Comparison of ENCODE assay signal across 1 cellular context in the genomic region with DNA sequence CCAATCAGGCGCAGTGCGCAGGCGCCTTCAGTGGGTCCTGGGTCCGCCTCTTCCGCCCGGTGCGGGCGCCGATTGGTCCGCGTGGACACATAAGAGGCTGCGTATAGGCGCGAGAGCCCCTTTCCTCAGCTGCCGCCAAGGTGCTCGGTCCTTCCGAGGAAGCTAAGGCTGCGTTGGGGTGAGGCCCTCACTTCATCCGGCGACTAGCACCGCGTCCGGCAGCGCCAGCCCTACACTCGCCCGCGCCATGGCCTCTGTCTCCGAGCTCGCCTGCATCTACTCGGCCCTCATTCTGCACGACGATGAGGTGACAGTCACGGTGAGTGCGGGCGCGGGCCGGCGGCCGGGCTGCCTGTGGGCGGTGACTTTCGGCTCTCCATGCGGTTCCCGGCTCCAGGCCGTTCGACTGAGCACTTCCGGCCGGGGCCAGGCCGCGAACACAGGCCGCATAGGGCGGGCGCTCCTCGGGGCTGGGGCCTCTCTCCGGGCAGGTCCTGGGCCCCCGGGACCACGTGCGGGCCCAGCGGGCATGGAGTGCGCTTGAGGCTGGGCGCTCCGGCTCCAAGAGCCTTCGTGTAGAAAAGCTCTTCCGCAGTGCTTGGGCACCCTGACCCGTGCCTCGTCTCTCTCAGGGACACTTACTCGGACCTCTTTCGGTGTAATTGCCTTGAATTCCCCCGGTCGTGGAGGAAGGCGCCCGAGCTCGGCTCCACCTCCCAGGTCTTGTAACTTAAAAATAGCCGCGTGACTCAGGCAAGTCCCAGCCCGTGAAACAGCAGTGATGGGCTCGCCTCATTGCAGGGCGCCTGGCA.
TF ChIP-seq lines count a peak whose summit lies in the region.

TSS of gene RPLP1 (plus strand) at position 117 of the 812 bp plus-strand sequence. CDS start at position 248, 131 bp downstream.

TF ChIP-seq in HepG2, 621 proteins besides CTCF, POLR2A, EP300 and RAD21 (continued from another document and continues in another):
- TF ChIP-seq, protein P1, sequence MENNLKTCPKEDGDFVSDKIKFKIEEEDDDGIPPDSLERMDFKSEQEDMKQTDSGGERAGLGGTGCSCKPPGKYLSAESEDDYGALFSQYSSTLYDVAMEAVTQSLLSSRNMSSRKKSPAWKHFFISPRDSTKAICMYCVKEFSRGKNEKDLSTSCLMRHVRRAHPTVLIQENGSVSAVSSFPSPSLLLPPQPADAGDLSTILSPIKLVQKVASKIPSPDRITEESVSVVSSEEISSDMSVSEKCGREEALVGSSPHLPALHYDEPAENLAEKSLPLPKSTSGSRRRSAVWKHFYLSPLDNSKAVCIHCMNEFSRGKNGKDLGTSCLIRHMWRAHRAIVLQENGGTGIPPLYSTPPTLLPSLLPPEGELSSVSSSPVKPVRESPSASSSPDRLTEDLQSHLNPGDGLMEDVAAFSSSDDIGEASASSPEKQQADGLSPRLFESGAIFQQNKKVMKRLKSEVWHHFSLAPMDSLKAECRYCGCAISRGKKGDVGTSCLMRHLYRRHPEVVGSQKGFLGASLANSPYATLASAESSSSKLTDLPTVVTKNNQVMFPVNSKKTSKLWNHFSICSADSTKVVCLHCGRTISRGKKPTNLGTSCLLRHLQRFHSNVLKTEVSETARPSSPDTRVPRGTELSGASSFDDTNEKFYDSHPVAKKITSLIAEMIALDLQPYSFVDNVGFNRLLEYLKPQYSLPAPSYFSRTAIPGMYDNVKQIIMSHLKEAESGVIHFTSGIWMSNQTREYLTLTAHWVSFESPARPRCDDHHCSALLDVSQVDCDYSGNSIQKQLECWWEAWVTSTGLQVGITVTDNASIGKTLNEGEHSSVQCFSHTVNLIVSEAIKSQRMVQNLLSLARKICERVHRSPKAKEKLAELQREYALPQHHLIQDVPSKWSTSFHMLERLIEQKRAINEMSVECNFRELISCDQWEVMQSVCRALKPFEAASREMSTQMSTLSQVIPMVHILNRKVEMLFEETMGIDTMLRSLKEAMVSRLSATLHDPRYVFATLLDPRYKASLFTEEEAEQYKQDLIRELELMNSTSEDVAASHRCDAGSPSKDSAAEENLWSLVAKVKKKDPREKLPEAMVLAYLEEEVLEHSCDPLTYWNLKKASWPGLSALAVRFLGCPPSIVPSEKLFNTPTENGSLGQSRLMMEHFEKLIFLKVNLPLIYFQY (CRISPR knock-in tag; IDR thresholded peaks at IDR 0.05; ENCODE audit: borderline replicate concordance) = 0 out of 2 replicates have a peak, but pooled peaks have one; percentile 45
- no peak for TF ChIP-seq ZBTB21 (CRISPR knock-in tag; IDR thresholded peaks at IDR 0.05)
- no peak for TF ChIP-seq SRSF4 (IDR thresholded peaks at IDR 0.05; ENCODE audit: low read depth, low read length, poor library complexity, severe bottlenecking)
- TF ChIP-seq ZNF672 (CRISPR knock-in tag; IDR thresholded peaks at IDR 0.05) = no peak
- TF ChIP-seq ZUFSP (CRISPR knock-in tag; IDR thresholded peaks at IDR 0.05; ENCODE audit: borderline replicate concordance) = no peak
- no peak; the same call in 1 of the 2 replicates for TF ChIP-seq ZFP41 (CRISPR knock-in tag; IDR thresholded peaks at IDR 0.05; ENCODE audit: borderline replicate concordance)
- TF ChIP-seq KLF12 (CRISPR knock-in tag; IDR thresholded peaks at IDR 0.05; ENCODE audit: borderline replicate concordance) = peak; percentile 74
- no peak; the same call in 1 of the 2 replicates for TF ChIP-seq ZNF441 (CRISPR knock-in tag; IDR thresholded peaks at IDR 0.05; ENCODE audit: borderline replicate concordance)
- TF ChIP-seq, protein P2, sequence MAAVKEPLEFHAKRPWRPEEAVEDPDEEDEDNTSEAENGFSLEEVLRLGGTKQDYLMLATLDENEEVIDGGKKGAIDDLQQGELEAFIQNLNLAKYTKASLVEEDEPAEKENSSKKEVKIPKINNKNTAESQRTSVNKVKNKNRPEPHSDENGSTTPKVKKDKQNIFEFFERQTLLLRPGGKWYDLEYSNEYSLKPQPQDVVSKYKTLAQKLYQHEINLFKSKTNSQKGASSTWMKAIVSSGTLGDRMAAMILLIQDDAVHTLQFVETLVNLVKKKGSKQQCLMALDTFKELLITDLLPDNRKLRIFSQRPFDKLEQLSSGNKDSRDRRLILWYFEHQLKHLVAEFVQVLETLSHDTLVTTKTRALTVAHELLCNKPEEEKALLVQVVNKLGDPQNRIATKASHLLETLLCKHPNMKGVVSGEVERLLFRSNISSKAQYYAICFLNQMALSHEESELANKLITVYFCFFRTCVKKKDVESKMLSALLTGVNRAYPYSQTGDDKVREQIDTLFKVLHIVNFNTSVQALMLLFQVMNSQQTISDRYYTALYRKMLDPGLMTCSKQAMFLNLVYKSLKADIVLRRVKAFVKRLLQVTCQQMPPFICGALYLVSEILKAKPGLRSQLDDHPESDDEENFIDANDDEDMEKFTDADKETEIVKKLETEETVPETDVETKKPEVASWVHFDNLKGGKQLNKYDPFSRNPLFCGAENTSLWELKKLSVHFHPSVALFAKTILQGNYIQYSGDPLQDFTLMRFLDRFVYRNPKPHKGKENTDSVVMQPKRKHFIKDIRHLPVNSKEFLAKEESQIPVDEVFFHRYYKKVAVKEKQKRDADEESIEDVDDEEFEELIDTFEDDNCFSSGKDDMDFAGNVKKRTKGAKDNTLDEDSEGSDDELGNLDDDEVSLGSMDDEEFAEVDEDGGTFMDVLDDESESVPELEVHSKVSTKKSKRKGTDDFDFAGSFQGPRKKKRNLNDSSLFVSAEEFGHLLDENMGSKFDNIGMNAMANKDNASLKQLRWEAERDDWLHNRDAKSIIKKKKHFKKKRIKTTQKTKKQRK (IDR thresholded peaks at IDR 0.05; ENCODE audit: low read length) = no peak
- TF ChIP-seq, protein P3, sequence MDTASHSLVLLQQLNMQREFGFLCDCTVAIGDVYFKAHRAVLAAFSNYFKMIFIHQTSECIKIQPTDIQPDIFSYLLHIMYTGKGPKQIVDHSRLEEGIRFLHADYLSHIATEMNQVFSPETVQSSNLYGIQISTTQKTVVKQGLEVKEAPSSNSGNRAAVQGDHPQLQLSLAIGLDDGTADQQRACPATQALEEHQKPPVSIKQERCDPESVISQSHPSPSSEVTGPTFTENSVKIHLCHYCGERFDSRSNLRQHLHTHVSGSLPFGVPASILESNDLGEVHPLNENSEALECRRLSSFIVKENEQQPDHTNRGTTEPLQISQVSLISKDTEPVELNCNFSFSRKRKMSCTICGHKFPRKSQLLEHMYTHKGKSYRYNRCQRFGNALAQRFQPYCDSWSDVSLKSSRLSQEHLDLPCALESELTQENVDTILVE (CRISPR knock-in tag; IDR thresholded peaks at IDR 0.05) = peak; percentile 76
- TF ChIP-seq ATF4 (CRISPR knock-in tag; IDR thresholded peaks at IDR 0.05) = no peak
- peak; percentile 92 for TF ChIP-seq CSRNP1 (CRISPR knock-in tag; IDR thresholded peaks at IDR 0.05)
- TF ChIP-seq, protein P4, sequence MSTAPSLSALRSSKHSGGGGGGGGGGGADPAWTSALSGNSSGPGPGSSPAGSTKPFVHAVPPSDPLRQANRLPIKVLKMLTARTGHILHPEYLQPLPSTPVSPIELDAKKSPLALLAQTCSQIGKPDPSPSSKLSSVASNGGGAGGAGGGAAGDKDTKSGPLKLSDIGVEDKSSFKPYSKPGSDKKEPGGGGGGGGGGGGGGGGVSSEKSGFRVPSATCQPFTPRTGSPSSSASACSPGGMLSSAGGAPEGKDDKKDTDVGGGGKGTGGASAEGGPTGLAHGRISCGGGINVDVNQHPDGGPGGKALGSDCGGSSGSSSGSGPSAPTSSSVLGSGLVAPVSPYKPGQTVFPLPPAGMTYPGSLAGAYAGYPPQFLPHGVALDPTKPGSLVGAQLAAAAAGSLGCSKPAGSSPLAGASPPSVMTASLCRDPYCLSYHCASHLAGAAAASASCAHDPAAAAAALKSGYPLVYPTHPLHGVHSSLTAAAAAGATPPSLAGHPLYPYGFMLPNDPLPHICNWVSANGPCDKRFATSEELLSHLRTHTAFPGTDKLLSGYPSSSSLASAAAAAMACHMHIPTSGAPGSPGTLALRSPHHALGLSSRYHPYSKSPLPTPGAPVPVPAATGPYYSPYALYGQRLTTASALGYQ (CRISPR knock-in tag; IDR thresholded peaks at IDR 0.05) = no peak
- 0 out of 2 replicates have a peak, but pooled peaks have one; percentile 9 for TF ChIP-seq RARA (CRISPR knock-in tag; IDR thresholded peaks at IDR 0.05)
- TF ChIP-seq ZNF724P (CRISPR knock-in tag; IDR thresholded peaks at IDR 0.05; ENCODE audit: borderline replicate concordance) = peak; percentile 81
- no peak for TF ChIP-seq ZBTB40 (IDR thresholded peaks at IDR 0.05)
- peak; percentile 86 for TF ChIP-seq ZBTB40 (CRISPR knock-in tag; IDR thresholded peaks at IDR 0.05)
- TF ChIP-seq ZNF644 (CRISPR knock-in tag; IDR thresholded peaks at IDR 0.05; ENCODE audit: low read depth) = no peak
